12 cellular contexts compared by ENCODE assay signal in genomic region chr16:76583466-76583865, GRCh38.
DNase-seq lines count a peak whose midpoint lies in the region; ATAC-seq and TF ChIP-seq lines count a peak whose summit lies in the region.
"Had no signal": no experiment of that assay in that cellular context is flagged by ENCODE, and none has a peak within 500 bp of the region (broad histone marks: within the 10 kb centered on the region; RNA-seq: fewer than 3 reads in every experiment).

No MANE protein-coding gene starts in this region.

- peak; percentile 22 for DNase-seq in GM12865 (ENCODE audit: low read depth)
- DNase-seq in NCI-H2107 (lab: John Stamatoyannopoulos, UW): peak; percentile 24
- DNase-seq in WERI-Rb-1: peak; percentile 78
- DNase-seq in hippocampal formation (lab: John Stamatoyannopoulos, UW): peak; percentile 10 to 50
- DNase-seq in A172 (ENCODE audit: low spot score): no peak
- DNase-seq in left colon: no peak
- DNase-seq: activated T-cell treated with anti-CD3 and anti-CD28 coated beads for 4 hours, T1000 had no signal

- no peaks in the 10 kb centered on the region for H3K9me3 ChIP-seq in WERI-Rb-1 (ENCODE audit: severe bottlenecking)
- H3K9me3 ChIP-seq: vagina had no signal

- intact Hi-C loops in left colon (cut with DNase I, micrococcal nuclease): no loop called here

- H3K27me3 ChIP-seq in WERI-Rb-1 (ENCODE audit: insufficient read depth, low read depth, severe bottlenecking): no peaks in the 10 kb centered on the region
- H3K27me3 ChIP-seq: vagina had no signal

- ATAC-seq in GM18520 (IDR thresholded peaks at IDR 0.05; ENCODE audit: unreplicated experiment) (no peak), GM21526 (IDR thresholded peaks at IDR 0.05; ENCODE audit: low FRiP score, unreplicated experiment) (no peak), left colon (no peak)

- H3K4me3 ChIP-seq in GM12865 (ENCODE audit: low read depth, low read length): no peak overlapping the region
- no peak overlapping the region for H3K4me3 ChIP-seq in WERI-Rb-1 (ENCODE audit: low read depth, low read length)
- H3K4me3 ChIP-seq: vagina had no signal

- H3K36me3 ChIP-seq in WERI-Rb-1: no peaks in the 10 kb centered on the region
- H3K36me3 ChIP-seq: vagina had no signal

- no peak for TF ChIP-seq CTCF in GM12865 (IDR thresholded peaks at IDR 0.05; ENCODE audit: insufficient read depth, low read depth, low read length, missing control alignments)
- TF ChIP-seq CTCF in WERI-Rb-1 (IDR thresholded peaks at IDR 0.05; ENCODE audit: low read depth, low read length): no peak

- peak overlapping the region; percentile 53 for H3K27ac ChIP-seq in WERI-Rb-1
- H3K27ac ChIP-seq: C4-2B, vagina had no signal

Comparison
In these comparisons a context has a peak if more than half of its experiments do, and no peak if none do; other contexts are left out.
1. DNase-seq: peak in GM12865 (single experiment), NCI-H2107 (single experiment), WERI-Rb-1 (single experiment) and hippocampal formation (2 of 2); none in A172 (single experiment) and left colon (0 of 2).